In the genomic region with DNA sequence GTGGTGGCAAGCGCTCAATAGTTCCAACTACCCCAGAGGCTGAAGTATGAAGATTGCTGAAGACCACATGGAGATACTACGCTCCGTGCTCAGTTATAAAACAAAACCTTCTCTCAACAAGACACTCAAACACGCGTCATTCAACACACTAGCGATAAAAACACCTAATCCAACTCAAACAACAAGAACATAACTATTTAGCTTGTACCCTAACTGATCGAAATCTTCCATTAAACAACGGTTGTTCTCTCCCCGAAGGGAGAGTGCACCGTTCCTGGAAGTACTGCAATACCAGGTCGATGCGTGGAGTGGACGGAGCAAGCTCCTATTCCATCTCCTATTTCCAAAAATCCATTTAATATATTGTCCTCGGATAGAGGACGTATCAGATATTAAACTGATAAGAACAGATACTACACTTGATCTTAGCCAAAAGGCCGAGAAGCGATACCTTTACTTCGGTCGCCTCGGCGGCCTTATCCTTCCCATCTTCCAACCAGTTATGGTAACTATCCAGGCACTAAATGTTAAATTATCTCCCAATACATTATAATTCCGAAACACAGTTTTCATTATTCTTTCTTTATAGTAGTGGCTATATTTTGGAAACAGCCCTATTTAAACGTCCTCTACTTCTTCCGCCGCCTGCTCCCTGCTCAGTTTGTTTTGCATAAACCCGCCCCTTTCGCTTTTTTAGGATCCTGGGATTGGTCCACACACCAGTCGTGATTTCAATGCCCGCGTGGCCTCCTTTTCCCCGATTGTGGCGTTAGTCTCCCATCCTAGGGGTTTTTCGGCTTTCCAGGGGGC, we compare ENCODE assay signal across 1 cellular context.
A peak's percentile ranks its signal among the peaks of the same experiment; 100 is the strongest.
TF ChIP-seq lines count a peak whose summit lies in the region.

No MANE protein-coding gene starts in this region.

TF ChIP-seq in Ishikawa, 13 proteins besides CTCF, POLR2A, EP300 and RAD21 (continued from another document):
- TF ChIP-seq, protein P1, sequence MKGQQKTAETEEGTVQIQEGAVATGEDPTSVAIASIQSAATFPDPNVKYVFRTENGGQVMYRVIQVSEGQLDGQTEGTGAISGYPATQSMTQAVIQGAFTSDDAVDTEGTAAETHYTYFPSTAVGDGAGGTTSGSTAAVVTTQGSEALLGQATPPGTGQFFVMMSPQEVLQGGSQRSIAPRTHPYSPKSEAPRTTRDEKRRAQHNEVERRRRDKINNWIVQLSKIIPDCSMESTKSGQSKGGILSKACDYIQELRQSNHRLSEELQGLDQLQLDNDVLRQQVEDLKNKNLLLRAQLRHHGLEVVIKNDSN (IDR thresholded peaks at IDR 0.05): no peak; the same call in 1 of the 2 replicates
- peak; percentile 57 for TF ChIP-seq FOXM1 (IDR thresholded peaks at IDR 0.05; ENCODE audit: borderline replicate concordance, low read depth)
